8 cellular contexts compared by ENCODE assay signal in genomic region chr1:53470155-53470554, GRCh38. TPM values are rescaled to one million over a fixed set of nuclear protein-coding genes. Genes with fewer than 3 reads are reported as not detected.
DNase-seq lines count a peak whose midpoint lies in the region; ATAC-seq, FAIRE-seq and TF ChIP-seq lines count a peak whose summit lies in the region.

No MANE protein-coding gene starts in this region.

- DNase-seq in mammary epithelial cell (peak; percentile 17), kidney (peak; percentile 93), DMS79 (lab: John Stamatoyannopoulos, UW) (no peak), NCI-H187 treated with DMSO at 0.1 percent for 48 hours (lab: John Stamatoyannopoulos, UW) (no peak), GF-D8 (lab: John Stamatoyannopoulos, UW) (no peak)

- intact Hi-C loops in mammary epithelial cell (cut with micrococcal nuclease), result loop anchor here (2.0 kb wide), 1 partner anchor 191 kb away; no protein-coding TSS in a partner anchor
- intact Hi-C loops in kidney (cut with DNase I), result no loop called here

- no peak overlapping the region for H3K4me2 ChIP-seq in mammary epithelial cell (ENCODE audit: insufficient read depth, low read depth, low read length)

- WGBS in mammary epithelial cell (ENCODE audit: low coverage, missing lambda C conversion rate), result 18% methylated on average over 17 of the region's 28 CpGs

- H3K36me3 ChIP-seq in HEK293 (ENCODE audit: control insufficient read depth in 2 of 2, insufficient read depth in 1 of 2, low read length in 2 of 2) (no peaks in the 10 kb centered on the region), mammary epithelial cell (ENCODE audit: insufficient read depth, low read length) (no peaks in the 10 kb centered on the region), kidney (ENCODE audit: control insufficient read depth in 1 of 2, insufficient read depth in 2 of 2, low read length in 2 of 2) (no peaks in the 10 kb centered on the region), subcutaneous abdominal adipose tissue (ENCODE audit: control insufficient read depth in 5 of 5, insufficient read depth in 5 of 5, low read length in 5 of 5) (no peaks in the 10 kb centered on the region)

- H3K9me3 ChIP-seq in HEK293 (ENCODE audit: control insufficient read depth, insufficient read depth, low read depth, low read length) (no peaks in the 10 kb centered on the region), mammary epithelial cell (replicated peaks; ENCODE audit: insufficient read depth, low read length) (no peaks in the 10 kb centered on the region), kidney (ENCODE audit: control insufficient read depth in 1 of 2, low read length in 2 of 2) (no peaks in the 10 kb centered on the region), subcutaneous abdominal adipose tissue (ENCODE audit: control insufficient read depth in 5 of 5, low read length in 5 of 5) (no peaks in the 10 kb centered on the region)

- no peak overlapping the region for H3K27ac ChIP-seq in HEK293 (ENCODE audit: extremely low read depth, low read depth, low read length)
- H3K27ac ChIP-seq in mammary epithelial cell (ENCODE audit: insufficient read depth, low read depth, low read length), result no peak overlapping the region
- no peak overlapping the region for H3K27ac ChIP-seq in kidney (ENCODE audit: low read depth in 2 of 2, low read length in 2 of 2)
- H3K27ac ChIP-seq in subcutaneous abdominal adipose tissue (ENCODE audit: low read depth, low read length), result no peak overlapping the region

- H3K9ac ChIP-seq in mammary epithelial cell (ENCODE audit: insufficient read depth, low read length) (no peak overlapping the region), kidney (ENCODE audit: low read length in 2 of 2) (no peak overlapping the region), subcutaneous abdominal adipose tissue (ENCODE audit: low read length in 5 of 5) (no peak overlapping the region)

- CTCF ChIA-PET in HEK293 (lab: Yijun Ruan, JAX), result interaction anchor here (0.6 to 1.1 kb wide), 11 partner anchors 16 to 368 kb away, joined by 3 to 5 read pairs (median 3); partner anchors contain the start of gene NDC1
- CTCF ChIA-PET in mammary epithelial cell (lab: Charles Lee; ENCODE audit: low non-redundant PET), result no interaction called here

- POLR2A ChIA-PET in HEK293 (lab: Yijun Ruan, JAX), result no interaction called here

- in situ Hi-C loops in mammary epithelial cell (cut with MboI; ENCODE audit: low sequenced_read_pairs in 2 of 2), result no loop called here

- H3K4me3 ChIP-seq in HEK293 (ENCODE audit: low read depth, low read length) (no peak overlapping the region), mammary epithelial cell (replicated peaks in 1 of 3; ENCODE audit: insufficient read depth in 1 of 3, low read depth in 2 of 3, low read length in 3 of 3) (no peak overlapping the region), kidney (ENCODE audit: low read length in 2 of 2) (no peak overlapping the region), subcutaneous abdominal adipose tissue (ENCODE audit: low read depth in 1 of 5, low read length in 5 of 5) (peak overlapping the region in 4 of 5 donors; percentile 5 to 61 (median 35))

- no peaks in the 10 kb centered on the region for H3K79me2 ChIP-seq in mammary epithelial cell (ENCODE audit: insufficient read depth, low read length)

- no peak for ATAC-seq in GM18498 (IDR thresholded peaks at IDR 0.05; ENCODE audit: unreplicated experiment)

- BruUV-seq in mammary epithelial cell (replicated peaks; lab: Mats Ljungman, UMichigan), result no TSS peak

- no peaks in the 10 kb centered on the region for H3K4me1 ChIP-seq in HEK293 (ENCODE audit: control insufficient read depth, insufficient read depth, low read length)
- no peaks in the 10 kb centered on the region for H3K4me1 ChIP-seq in mammary epithelial cell (ENCODE audit: insufficient read depth, low read length)
- peaks cover 0 to 3% of the 10 kb centered on the region in 2 donors for H3K4me1 ChIP-seq in kidney (ENCODE audit: control insufficient read depth in 1 of 2, insufficient read depth in 1 of 2, low read depth in 1 of 2, low read length in 2 of 2)
- H3K4me1 ChIP-seq in subcutaneous abdominal adipose tissue (ENCODE audit: control insufficient read depth in 5 of 5, insufficient read depth in 5 of 5, low read length in 5 of 5), result peaks cover 0 to 7% (median 6%) of the 10 kb centered on the region in 5 donors

- no peak for FAIRE-seq in kidney (lab: Jason Lieb, UNC)

- H3K27me3 ChIP-seq in mammary epithelial cell (ENCODE audit: insufficient read depth, low read length) (no peaks in the 10 kb centered on the region), subcutaneous abdominal adipose tissue (ENCODE audit: control insufficient read depth in 5 of 5, insufficient read depth in 4 of 5, low read length in 5 of 5) (no peaks in the 10 kb centered on the region)

- TF ChIP-seq CTCF in HEK293 (tag by site-specific recombination; IDR thresholded peaks at IDR 0.05), result 0 out of 2 replicates have a peak, but pooled peaks have one; percentile 21
- peak; percentile 41 to 50 for TF ChIP-seq CTCF in mammary epithelial cell (conservative IDR thresholded peaks at IDR 0.05 in 1 of 2, IDR thresholded peaks at IDR 0.05 in 1 of 2; ENCODE audit: extremely low read depth in 1 of 2, insufficient read depth in 1 of 2, low read depth in 1 of 2, low read length in 2 of 2)
- TF ChIP-seq CTCF in kidney (IDR thresholded peaks at IDR 0.05; ENCODE audit: borderline replicate concordance, extremely low read depth, insufficient read depth), result peak; percentile 49

- H2AFZ ChIP-seq in mammary epithelial cell (ENCODE audit: low read depth, low read length), result no peak overlapping the region

- dilution Hi-C loops in mammary epithelial cell (cut with HindIII; ENCODE audit: low sequenced_read_pairs), result no loop called here

- H4K20me1 ChIP-seq in mammary epithelial cell (ENCODE audit: insufficient read depth, low read length), result no peaks in the 10 kb centered on the region

TF ChIP-seq in HEK293, 187 proteins besides CTCF, POLR2A, EP300 and RAD21 (continues in another document):
- TF ChIP-seq REPIN1 (tag by site-specific recombination; IDR thresholded peaks at IDR 0.05; ENCODE audit: low read depth) (no peak), ZFP37 (tag by site-specific recombination; IDR thresholded peaks at IDR 0.05) (no peak), ATF2 (tag by site-specific recombination; IDR thresholded peaks at IDR 0.05; ENCODE audit: low read depth) (no peak), ZNF266 (tag by site-specific recombination; IDR thresholded peaks at IDR 0.05; ENCODE audit: low read depth) (no peak), ZNF776 (tag by site-specific recombination; IDR thresholded peaks at IDR 0.05; ENCODE audit: borderline replicate concordance) (no peak), PRDM6 (tag by site-specific recombination; IDR thresholded peaks at IDR 0.05) (no peak), PATZ1 (tag by site-specific recombination; IDR thresholded peaks at IDR 0.05) (peak; percentile 58; the same call in 1 of the 2 replicates), ZNF169 (tag by site-specific recombination; IDR thresholded peaks at IDR 0.05) (no peak), SCRT2 (tag by site-specific recombination; IDR thresholded peaks at IDR 0.05) (peak; percentile 42; the same call in 1 of the 2 replicates), ZNF76 (tag by site-specific recombination; IDR thresholded peaks at IDR 0.05; ENCODE audit: borderline replicate concordance, low read depth) (no peak), ZNF174 (tag by site-specific recombination; IDR thresholded peaks at IDR 0.05) (no peak), ZNF561 (tag by site-specific recombination; IDR thresholded peaks at IDR 0.05; ENCODE audit: borderline replicate concordance) (no peak), ZNF2 (tag by site-specific recombination; IDR thresholded peaks at IDR 0.05) (peak; percentile 97), ZNF184 (tag by site-specific recombination; IDR thresholded peaks at IDR 0.05) (no peak)

RNA-seq across cellular contexts. Expression of gene DMRTB1, which starts 11.0 kb away (rescaled TPM):
- total RNA-seq in mammary epithelial cell, result not detected
- polyA plus RNA-seq in mammary epithelial cell, result not detected
- not detected for polyA minus RNA-seq in mammary epithelial cell
- total RNA-seq in kidney, result not detected
- polyA plus RNA-seq in kidney (ENCODE audit: insufficient read depth, low read depth, low replicate concordance), result not detected

Comparison
In these comparisons a context has a peak if more than half of its experiments do, and no peak if none do; other contexts are left out.
1. H3K4me3 ChIP-seq: peak in subcutaneous abdominal adipose tissue (4 of 5); none in HEK293 (single experiment), mammary epithelial cell (0 of 3) and kidney (0 of 2).
2. DNase-seq: peak in mammary epithelial cell (single experiment) and kidney (single experiment); none in DMS79 (single experiment), NCI-H187 treated with DMSO at 0.1 percent for 48 hours (single experiment) and GF-D8 (single experiment).
3. Peak in every context shown above with its lines, with median percentiles within 50 percentile points of each other: CTCF ChIP-seq.